Comparison of ENCODE assay signal across 1 cellular context in the genomic region with DNA sequence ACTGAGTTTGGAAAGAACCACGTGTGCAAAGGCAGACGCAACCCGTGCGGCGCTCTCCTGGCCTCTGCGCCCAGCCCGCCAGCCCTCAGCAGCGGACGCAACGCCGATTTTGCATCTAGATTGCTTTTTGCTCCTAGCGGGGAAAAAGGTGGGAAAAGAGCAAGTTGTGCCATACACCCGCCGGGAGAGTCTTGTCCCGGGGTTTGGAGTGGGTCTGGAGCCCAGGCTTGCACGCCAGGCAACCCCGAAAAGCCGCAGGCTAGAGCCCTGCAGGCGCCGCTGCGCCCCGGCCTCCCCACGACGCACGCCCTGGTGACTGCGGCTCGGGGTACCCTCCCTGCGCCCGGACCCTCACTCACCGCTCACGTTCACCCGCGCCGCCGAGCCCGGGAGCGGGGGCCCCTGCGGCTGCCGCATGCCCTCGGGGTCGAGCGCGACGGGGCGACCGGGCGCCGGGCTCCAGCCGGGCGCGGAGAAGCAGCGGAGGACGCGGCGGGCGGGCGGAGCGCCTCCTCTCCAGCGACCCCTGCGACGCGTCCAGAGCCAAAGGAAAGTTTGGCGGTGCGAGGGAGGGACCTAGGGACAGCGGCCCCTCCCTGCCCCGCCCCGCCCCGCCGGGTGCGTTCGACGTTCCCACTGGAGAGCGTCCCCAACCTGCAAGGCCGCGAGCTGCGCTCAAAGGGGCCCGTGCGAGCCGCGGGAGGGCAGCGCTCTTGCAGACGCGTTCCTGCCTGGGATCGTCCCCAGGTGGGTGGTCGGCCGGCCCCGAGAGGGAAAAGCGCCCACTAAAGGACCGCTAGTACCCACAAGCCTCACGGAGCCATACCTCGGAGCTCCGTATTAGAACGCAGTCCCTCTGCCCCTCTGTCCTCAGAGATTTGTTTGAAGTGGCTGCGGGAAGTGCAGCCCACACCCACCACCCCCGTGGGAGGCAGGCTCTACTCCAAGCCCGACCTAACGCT.
TF ChIP-seq lines count a peak whose summit lies in the region.

Gene LPAR3 (minus strand): TSS at position 550 of the 962 bp plus-strand sequence. CDS start 27,086 bp downstream, outside the sequence.

TF ChIP-seq in K562, 482 proteins besides CTCF, POLR2A, EP300 and RAD21 (continued from another document):
- TF ChIP-seq MEF2D (tag; conservative IDR thresholded peaks at IDR 0.05; ENCODE audit: low read depth) (no peak), FOXK2 (conservative IDR thresholded peaks at IDR 0.05 in 1 of 2, IDR thresholded peaks at IDR 0.05 in 1 of 2; ENCODE audit: low read depth in 2 of 2) (no peak)
